8 cellular contexts compared by ENCODE assay signal in the genomic region with DNA sequence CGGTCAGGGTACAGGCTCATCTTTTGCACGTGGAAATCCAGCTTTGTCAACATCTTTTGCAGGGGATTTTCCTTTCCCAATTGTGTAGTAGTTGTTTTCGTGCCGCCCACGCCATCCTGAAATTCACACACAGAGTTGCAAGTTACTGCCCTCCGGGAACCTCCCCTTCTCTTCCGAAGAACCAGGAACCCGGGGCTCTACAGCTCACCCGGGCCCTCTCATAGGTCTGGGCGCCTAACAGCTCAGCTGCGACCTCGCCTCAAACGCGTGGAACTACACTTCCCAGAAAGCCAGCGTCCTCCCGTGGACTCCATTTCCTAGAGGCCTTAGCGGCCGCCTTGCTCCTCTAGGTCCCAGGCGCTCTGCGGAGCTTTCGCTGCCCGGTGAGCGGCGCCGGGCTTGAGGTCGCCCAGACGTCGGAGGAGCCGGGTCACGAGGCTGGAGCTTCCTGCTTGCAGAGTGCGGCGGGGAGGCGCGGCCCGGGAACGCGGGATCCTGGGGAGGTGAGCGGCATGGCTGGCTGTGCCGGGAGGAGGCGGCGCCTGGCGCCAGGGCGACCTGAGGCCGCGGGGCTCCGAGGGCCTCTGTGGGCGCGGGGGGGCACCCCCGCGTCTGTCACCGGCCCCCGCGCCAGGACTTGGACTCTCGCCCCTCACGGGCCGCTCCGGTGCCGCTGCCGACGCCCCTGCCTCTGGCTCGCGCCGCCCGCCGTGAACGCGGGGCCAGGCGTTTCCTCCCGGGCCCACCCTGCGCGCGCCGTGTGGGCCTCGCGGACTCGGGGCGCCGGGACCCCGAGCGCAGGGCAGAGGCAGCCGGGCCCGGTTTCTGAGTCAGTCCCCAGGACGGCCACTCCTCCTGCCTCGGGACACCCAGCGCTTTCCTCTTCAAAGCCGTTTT. TPM values are rescaled to one million over a fixed set of nuclear protein-coding genes. Genes with fewer than 3 reads are reported as not detected.
DNase-seq lines count a peak whose midpoint lies in the region; ATAC-seq and TF ChIP-seq lines count a peak whose summit lies in the region.

A gene (plus strand): TSS at position 329 of the 897 bp plus-strand sequence. CDS start 1,095 bp downstream, outside the sequence.

- H3K9me3 Mint-ChIP-seq in T-helper 2 cell treated with Interferon-gamma antibody and Interleukin-4, amounts not matched to agents 5 μg/mL and 100 μg/mL, for 36 hours: peaks cover 8% of the 10 kb centered on the region

- H3K36me3 ChIP-seq in rectal smooth muscle tissue (ENCODE audit: control insufficient read depth, insufficient read depth, low read length): peaks cover 3% of the 10 kb centered on the region
- H3K36me3 ChIP-seq in vagina: peaks cover 0 to 15% of the 10 kb centered on the region in 2 donors

- peak; percentile 74 for DNase-seq in NCI-H1694 (lab: John Stamatoyannopoulos, UW)
- peak; percentile 87 for DNase-seq in T-helper 2 cell treated with Interferon-gamma antibody and Interleukin-4, amounts not matched to agents 5 μg/mL and 100 μg/mL, for 36 hours (ENCODE audit: low spot score)
- DNase-seq in astrocyte of the cerebellum (ENCODE audit: low read depth): peak; percentile 79
- DNase-seq in hepatic stellate cell (ENCODE audit: low spot score): peak; percentile 92
- DNase-seq in vagina (ENCODE audit: extremely low spot score in 2 of 2): peak in 1 of 2 donors; percentile 92

- H3K27me3 ChIP-seq in rectal smooth muscle tissue (ENCODE audit: control insufficient read depth, insufficient read depth, low read length) (no peaks in the 10 kb centered on the region), vagina (no peaks in the 10 kb centered on the region)

- peaks cover 16% of the 10 kb centered on the region for H3K4me1 Mint-ChIP-seq in T-helper 2 cell treated with Interferon-gamma antibody and Interleukin-4, amounts not matched to agents 5 μg/mL and 100 μg/mL, for 36 hours (ENCODE audit: low read depth)

- H3K4me3 ChIP-seq in astrocyte of the cerebellum (ENCODE audit: low read depth, low read length) (peak within 1 kb of the TSS; percentile 59), rectal smooth muscle tissue (ENCODE audit: low read length) (peak within 1 kb of the TSS; percentile 74), vagina (peak within 1 kb of the TSS; percentile 63 to 97)

- peak within 1 kb of the TSS; percentile 75 for H3K27ac Mint-ChIP-seq in T-helper 2 cell treated with Interferon-gamma antibody and Interleukin-4, amounts not matched to agents 5 μg/mL and 100 μg/mL, for 36 hours

- H3K27ac ChIP-seq in rectal smooth muscle tissue (ENCODE audit: low read depth, low read length): peak within 1 kb of the TSS; percentile 68
- peak within 1 kb of the TSS; percentile 78 for H3K27ac ChIP-seq in vagina

- H3K36me3 Mint-ChIP-seq in T-helper 2 cell treated with Interferon-gamma antibody and Interleukin-4, amounts not matched to agents 5 μg/mL and 100 μg/mL, for 36 hours (ENCODE audit: low read depth): peaks cover 31% of the 10 kb centered on the region

- peak; percentile 98 for ATAC-seq in GM18499 (IDR thresholded peaks at IDR 0.05; ENCODE audit: insufficient read depth, unreplicated experiment)
- peak; percentile 94 for ATAC-seq in HG02885 (IDR thresholded peaks at IDR 0.05; ENCODE audit: poor library complexity, unreplicated experiment)

- TF ChIP-seq CTCF in astrocyte of the cerebellum (IDR thresholded peaks at IDR 0.05; ENCODE audit: low read depth, low read length, missing control alignments): no peak
- no peak for TF ChIP-seq CTCF in vagina (IDR thresholded peaks at IDR 0.05)

- no peaks in the 10 kb centered on the region for H3K9me3 ChIP-seq in vagina

- H3K4me1 ChIP-seq in rectal smooth muscle tissue (ENCODE audit: control insufficient read depth, insufficient read depth, low read length): peaks cover 4% of the 10 kb centered on the region
- H3K4me1 ChIP-seq in vagina: peaks cover 35% of the 10 kb centered on the region

- no peaks in the 10 kb centered on the region for H3K27me3 Mint-ChIP-seq in T-helper 2 cell treated with Interferon-gamma antibody and Interleukin-4, amounts not matched to agents 5 μg/mL and 100 μg/mL, for 36 hours (ENCODE audit: low read depth)

- no peak within 1 kb of the TSS for H3K9ac ChIP-seq in rectal smooth muscle tissue (ENCODE audit: low read length)

- intact Hi-C loops in vagina (cut with DNase I): no loop called here

- peak in 1 of 2 donors; percentile 50 for TF ChIP-seq POLR2A in vagina (IDR thresholded peaks at IDR 0.05)

- peak within 1 kb of the TSS; percentile 85 for H3K4me3 Mint-ChIP-seq in T-helper 2 cell treated with Interferon-gamma antibody and Interleukin-4, amounts not matched to agents 5 μg/mL and 100 μg/mL, for 36 hours

- in situ Hi-C loops in astrocyte of the cerebellum (cut with HindIII; ENCODE audit: low sequenced_read_pairs): no loop called here

RNA-seq across cellular contexts. Expression of the gene that starts here (rescaled TPM):
- total RNA-seq in vagina: 17.7 TPM
